ENCODE assay signal across 18 cellular contexts in the genomic region with DNA sequence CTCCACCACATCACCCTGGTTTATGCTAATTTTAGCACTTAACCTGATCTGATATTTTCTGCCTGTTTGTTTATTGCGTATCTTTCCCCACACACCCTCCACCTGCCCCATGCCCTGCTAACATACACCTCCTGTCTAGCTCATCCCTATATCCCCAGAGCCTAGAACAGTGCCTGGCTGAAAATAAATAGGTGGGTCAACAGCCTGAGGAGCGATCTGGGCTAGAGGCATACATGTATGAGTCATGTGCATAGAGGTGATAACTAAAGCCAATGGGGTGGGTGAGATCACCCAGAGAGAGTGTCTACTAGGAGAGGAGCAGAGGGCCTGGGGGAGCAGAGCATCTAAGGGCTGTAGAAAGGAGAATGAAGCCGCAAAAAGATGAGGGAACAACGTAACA.
DNase-seq lines count a peak whose midpoint lies in the region; ATAC-seq and TF ChIP-seq lines count a peak whose summit lies in the region.
"Had no signal": no experiment of that assay in that cellular context is flagged by ENCODE, and none has a peak within 500 bp of the region (broad histone marks: within the 10 kb centered on the region; RNA-seq: fewer than 3 reads in every experiment).

No MANE protein-coding gene starts in this region.

- ATAC-seq in HG03139 (IDR thresholded peaks at IDR 0.05; ENCODE audit: unreplicated experiment), result no peak
- ATAC-seq: GM12878 had no signal

- no peak overlapping the region for H3K27ac ChIP-seq in HEK293 (ENCODE audit: extremely low read depth, low read depth, low read length)
- H3K27ac ChIP-seq: C4-2B, KMS-11, Peyer's patch had no signal

- no peak for TF ChIP-seq CTCF in HEK293 (tag by site-specific recombination; IDR thresholded peaks at IDR 0.05)

- H3K4me3 ChIP-seq in HEK293 (ENCODE audit: low read depth, low read length), result no peak overlapping the region
- H3K4me3 ChIP-seq: GM12878, MG63, Peyer's patch had no signal

- CTCF ChIA-PET in HEK293 (lab: Yijun Ruan, JAX) (interaction anchor here (2.2 kb wide), 1 partner anchor 30 kb away, joined by 7 read pairs; no protein-coding TSS in a partner anchor), HEK293T (lab: Yijun Ruan, JAX) (no interaction called here)

- no peaks in the 10 kb centered on the region for H3K4me1 ChIP-seq in HEK293 (ENCODE audit: control insufficient read depth, insufficient read depth, low read length)

- H3K9me3 ChIP-seq in HEK293 (ENCODE audit: control insufficient read depth, insufficient read depth, low read depth, low read length), result no peaks in the 10 kb centered on the region
- H3K9me3 ChIP-seq: MG63, Peyer's patch had no signal

- DNase-seq in amniotic epithelial cell (ENCODE audit: low read depth) (peak; percentile 36), iris pigment epithelial cell (ENCODE audit: low read depth) (peak; percentile 32), AG08396 (ENCODE audit: low spot score) (no peak), NCI-H1105 (lab: John Stamatoyannopoulos, UW) (no peak), HEK293T (ENCODE audit: extremely low spot score) (no peak)
- DNase-seq: MG63, NCI-H1105 treated with DMSO at 0.1 percent for 48 hours, NCI-H187, NCI-H2171 treated with DMSO at 0.1 percent for 48 hours, NCI-H510A, NCI-H82, Peyer's patch, SHP77 had no signal

- no peaks in the 10 kb centered on the region for H3K36me3 ChIP-seq in HEK293 (ENCODE audit: control insufficient read depth in 2 of 2, insufficient read depth in 1 of 2, low read length in 2 of 2)
- H3K36me3 ChIP-seq: MG63, Peyer's patch had no signal

- POLR2A ChIA-PET in HEK293 (lab: Yijun Ruan, JAX), result interaction anchor here (0.6 kb wide), 1 partner anchor 52 kb away, joined by 3 read pairs; no protein-coding TSS in a partner anchor
- POLR2A ChIA-PET in HEK293T (lab: Yijun Ruan, JAX), result no interaction called here

TF ChIP-seq in HEK293, 187 proteins besides CTCF, POLR2A, EP300 and RAD21 (continues in another document):
- TF ChIP-seq ZNF639 (tag by site-specific recombination; IDR thresholded peaks at IDR 0.05) (peak; percentile 34; the same call in 1 of the 2 replicates), YY2 (tag by site-specific recombination; IDR thresholded peaks at IDR 0.05) (no peak), PATZ1 (tag by site-specific recombination; IDR thresholded peaks at IDR 0.05) (no peak), ZNF366 (tag by site-specific recombination; conservative IDR thresholded peaks at IDR 0.05) (0 out of 2 replicates have a peak, but pooled peaks have one; percentile 30), SP7 (tag by site-specific recombination; IDR thresholded peaks at IDR 0.05) (no peak; the same call in 1 of the 2 replicates), ZNF140 (tag by site-specific recombination; IDR thresholded peaks at IDR 0.05) (no peak), ZNF394 (tag by site-specific recombination; IDR thresholded peaks at IDR 0.05; ENCODE audit: borderline replicate concordance) (peak; percentile 12; the same call in 1 of the 2 replicates), ZNF660 (tag by site-specific recombination; IDR thresholded peaks at IDR 0.05) (peak; percentile 39; the same call in 1 of the 2 replicates), ZFHX2 (tag by site-specific recombination; conservative IDR thresholded peaks at IDR 0.05) (no peak), ZNF658 (tag by site-specific recombination; IDR thresholded peaks at IDR 0.05) (no peak), KLF17 (tag by site-specific recombination; IDR thresholded peaks at IDR 0.05) (0 out of 2 replicates have a peak, but pooled peaks have one; percentile 36)

TF ChIP-seq in HEK293T, 16 proteins besides CTCF, POLR2A, EP300 and RAD21:
- TF ChIP-seq FOXM1 (IDR thresholded peaks at IDR 0.05; ENCODE audit: borderline replicate concordance) (no peak), CTBP1 (IDR thresholded peaks at IDR 0.05; ENCODE audit: borderline replicate concordance) (no peak), FOXK2 (IDR thresholded peaks at IDR 0.05) (no peak), ZNF384 (IDR thresholded peaks at IDR 0.05) (no peak), ELF4 (IDR thresholded peaks at IDR 0.05) (no peak)
TF ChIP-seq in HEK293T: peak in this region for 0.

Comparison
In these comparisons a context has a peak if more than half of its experiments do, and no peak if none do; other contexts are left out.
1. DNase-seq: peak in amniotic epithelial cell (single experiment) and iris pigment epithelial cell (single experiment); none in AG08396 (single experiment), NCI-H1105 (single experiment) and HEK293T (single experiment).